ENCODE assay signal across 23 cellular contexts in the genomic region with DNA sequence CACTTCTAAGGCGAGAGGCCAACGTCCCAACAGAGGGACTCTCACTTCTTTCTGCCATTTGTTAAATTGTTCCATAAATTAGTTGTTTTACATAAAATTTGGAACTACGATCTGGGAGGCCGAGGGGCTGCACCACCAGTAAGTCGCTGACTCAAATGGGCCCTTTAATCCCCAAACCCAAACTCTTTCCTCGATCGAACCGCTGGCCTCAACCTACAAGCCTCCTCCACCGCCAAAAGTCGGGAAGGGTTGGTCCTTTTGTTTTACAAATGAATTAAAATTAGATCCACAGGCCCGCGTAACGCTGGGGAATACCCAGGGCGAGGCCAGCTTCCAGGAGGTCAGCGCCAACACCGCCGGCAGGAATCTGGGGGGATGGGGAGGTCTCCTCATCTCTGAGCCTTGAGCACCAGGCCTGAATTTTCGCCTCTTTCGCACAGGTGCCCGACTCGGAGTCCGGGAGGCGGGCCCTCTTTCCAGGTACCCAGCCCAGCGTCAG. TPM values are rescaled to one million over a fixed set of nuclear protein-coding genes. Genes with fewer than 3 reads are reported as not detected.
"Had no signal": no experiment of that assay in that cellular context is flagged by ENCODE, and none has a peak within 500 bp of the region (broad histone marks: within the 10 kb centered on the region; RNA-seq: fewer than 3 reads in every experiment).

No MANE protein-coding gene starts in this region.

- H3K27ac Mint-ChIP-seq: activated CD8-positive, alpha-beta memory T cell treated with anti-CD3 and anti-CD28 coated beads, Interleukin-2, amount 10 ng/mL, durations not matched to agents 7 days and 5 days; activated naive CD4-positive, alpha-beta T cell treated with anti-CD3 and anti-CD28 coated beads, Interleukin-2, amount 10 ng/mL, durations not matched to agents 7 days and 5 days had no signal

- H3K4me1 ChIP-seq: ascending aorta, breast epithelium, gastrocnemius medialis, psoas muscle, upper lobe of right lung had no signal

- H3K9me3 Mint-ChIP-seq: activated naive CD4-positive, alpha-beta T cell treated with anti-CD3 and anti-CD28 coated beads, Interleukin-2, amount 10 ng/mL, durations not matched to agents 7 days and 5 days had no signal

- DNase-seq: activated CD4-positive, alpha-beta T cell treated with anti-CD3 and anti-CD28 coated beads for 1 hour; activated CD4-positive, alpha-beta T cell treated with anti-CD3 and anti-CD28 coated beads, Interleukin-2, amount 50 U/mL, for 48 hours; activated CD8-positive, alpha-beta memory T cell treated with anti-CD3 and anti-CD28 coated beads, Interleukin-2, amount 10 ng/mL, durations not matched to agents 7 days and 5 days; activated naive CD4-positive, alpha-beta T cell treated with anti-CD3 and anti-CD28 coated beads, Interleukin-2, amount 10 ng/mL, durations not matched to agents 7 days and 5 days; activated T-cell treated with anti-CD3 and anti-CD28 coated beads, Interleukin-2, amount 50 U/mL, for 1 hour; dermis blood vessel endothelial cell; erythroblast; gastrocnemius medialis; left colon; mammary epithelial cell; nucleus accumbens; psoas muscle; small intestine; stimulated activated CD4-positive, alpha-beta T cell treated with anti-CD3 and anti-CD28 coated beads, Interleukin-4, amount 100 ng/mL, for 4 hours; stimulated activated CD8-positive, alpha-beta memory T cell treated with anti-CD3 and anti-CD28 coated beads, Interleukin-4, amount 100 ng/mL, for 48 hours; stimulated activated naive CD8-positive, alpha-beta T cell treated with anti-CD3 and anti-CD28 coated beads, Interleukin-15, Interleukin-2, amounts not matched to agents 100 U/mL and 50 U/mL, for 24 hours; T-helper 9 cell; upper lobe of right lung had no signal

- H3K27ac ChIP-seq: ascending aorta, breast epithelium, gastrocnemius medialis, psoas muscle, upper lobe of right lung had no signal

- H3K27me3 ChIP-seq: ascending aorta had no signal

- H3K36me3 Mint-ChIP-seq: activated CD8-positive, alpha-beta memory T cell treated with anti-CD3 and anti-CD28 coated beads, Interleukin-2, amount 10 ng/mL, durations not matched to agents 7 days and 5 days; activated naive CD4-positive, alpha-beta T cell treated with anti-CD3 and anti-CD28 coated beads, Interleukin-2, amount 10 ng/mL, durations not matched to agents 7 days and 5 days had no signal

- ATAC-seq: activated CD8-positive, alpha-beta memory T cell treated with anti-CD3 and anti-CD28 coated beads, Interleukin-2, amount 10 ng/mL, durations not matched to agents 7 days and 5 days; gastrocnemius medialis; left colon; psoas muscle; stimulated activated naive CD8-positive, alpha-beta T cell treated with anti-CD3 and anti-CD28 coated beads, Interleukin-15, Interleukin-2, amounts not matched to agents 100 U/mL and 50 U/mL, for 24 hours had no signal

- H3K36me3 ChIP-seq: ascending aorta, breast epithelium, gastrocnemius medialis, upper lobe of right lung had no signal

- H3K4me3 ChIP-seq: ascending aorta, gastrocnemius medialis, psoas muscle, upper lobe of right lung had no signal

- H3K4me3 Mint-ChIP-seq: activated CD8-positive, alpha-beta memory T cell treated with anti-CD3 and anti-CD28 coated beads, Interleukin-2, amount 10 ng/mL, durations not matched to agents 7 days and 5 days; activated naive CD4-positive, alpha-beta T cell treated with anti-CD3 and anti-CD28 coated beads, Interleukin-2, amount 10 ng/mL, durations not matched to agents 7 days and 5 days had no signal

- H3K9me3 ChIP-seq: ascending aorta, gastrocnemius medialis, psoas muscle, upper lobe of right lung had no signal

- H3K4me1 Mint-ChIP-seq: activated CD8-positive, alpha-beta memory T cell treated with anti-CD3 and anti-CD28 coated beads, Interleukin-2, amount 10 ng/mL, durations not matched to agents 7 days and 5 days; activated naive CD4-positive, alpha-beta T cell treated with anti-CD3 and anti-CD28 coated beads, Interleukin-2, amount 10 ng/mL, durations not matched to agents 7 days and 5 days had no signal

RNA-seq across cellular contexts. Expression of a gene that starts 1.2 kb away (rescaled TPM):
- total RNA-seq: activated CD8-positive, alpha-beta memory T cell treated with anti-CD3 and anti-CD28 coated beads, Interleukin-2, amount 10 ng/mL, durations not matched to agents 7 days and 5 days; ascending aorta; chondrocyte; dermis blood vessel endothelial cell; left colon; mammary epithelial cell; psoas muscle; SK-MEL-5; temporal lobe; upper lobe of right lung had no signal
- polyA plus RNA-seq: mammary epithelial cell had no signal
